ENCODE assay signal across 13 cellular contexts in the genomic region with DNA sequence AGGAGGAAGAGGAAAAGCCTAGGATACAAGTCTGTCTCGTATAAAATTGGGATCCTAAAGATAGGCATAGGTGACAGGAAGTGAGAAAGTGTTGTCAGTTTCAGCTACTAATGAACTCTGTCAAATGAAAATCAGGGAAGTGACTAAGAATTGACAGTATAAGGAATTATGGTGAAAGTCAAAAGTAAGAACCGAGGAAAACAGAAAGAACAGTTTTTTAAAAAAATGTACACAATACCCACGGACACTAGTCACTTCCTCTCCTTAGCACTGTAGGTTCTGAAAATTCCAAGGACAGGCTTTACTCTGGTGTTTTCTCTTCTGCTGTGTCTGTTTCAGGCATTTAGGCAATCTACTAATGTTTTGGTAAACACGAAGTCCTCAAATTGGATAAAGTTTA. TPM values are rescaled to one million over a fixed set of nuclear protein-coding genes. Genes with fewer than 3 reads are reported as not detected.
DNase-seq lines count a peak whose midpoint lies in the region; ATAC-seq and TF ChIP-seq lines count a peak whose summit lies in the region.
"Had no signal": no experiment of that assay in that cellular context is flagged by ENCODE, and none has a peak within 500 bp of the region (broad histone marks: within the 10 kb centered on the region; RNA-seq: fewer than 3 reads in every experiment).

No MANE protein-coding gene starts in this region.

- no peak for ATAC-seq in omental fat pad (ENCODE audit: low FRiP score)

- no peak overlapping the region for H3K9ac ChIP-seq in OCI-LY3 (ENCODE audit: low read length)
- H3K9ac ChIP-seq: neural progenitor cell had no signal

- no peak for TF ChIP-seq EP300 in suprapubic skin (IDR thresholded peaks at IDR 0.05)

- no peaks in the 10 kb centered on the region for H3K9me3 ChIP-seq in OCI-LY3 (ENCODE audit: insufficient read depth, low read length)
- H3K9me3 ChIP-seq in osteoblast (ENCODE audit: low read depth, low read length), result no peaks in the 10 kb centered on the region
- no peaks in the 10 kb centered on the region for H3K9me3 ChIP-seq in suprapubic skin

- H3K4me3 ChIP-seq in OCI-LY3 (ENCODE audit: low read length) (no peak overlapping the region), choroid plexus epithelial cell (ENCODE audit: low read depth, low read length) (no peak overlapping the region), osteoblast (ENCODE audit: insufficient read depth, low read length) (no peak overlapping the region), suprapubic skin (no peak overlapping the region)
- H3K4me3 ChIP-seq: neural progenitor cell had no signal

- H3K4me2 ChIP-seq in OCI-LY3 (ENCODE audit: low read length) (no peak overlapping the region), osteoblast (ENCODE audit: insufficient read depth, low read length) (peak overlapping the region; percentile 55)
- H3K4me2 ChIP-seq: neural progenitor cell had no signal

- TF ChIP-seq CTCF in OCI-LY3 (IDR thresholded peaks at IDR 0.05; ENCODE audit: low read depth, low read length) (no peak), choroid plexus epithelial cell (conservative IDR thresholded peaks at IDR 0.05; ENCODE audit: low read depth, low read length) (no peak), osteoblast (IDR thresholded peaks at IDR 0.05; ENCODE audit: extremely low read depth, low read depth, low read length) (no peak), omental fat pad (IDR thresholded peaks at IDR 0.05) (no peak), suprapubic skin (IDR thresholded peaks at IDR 0.05) (no peak)

- WGBS in suprapubic skin, result 68% methylated on average over 4 of the region's 4 CpGs

- peaks cover 10% of the 10 kb centered on the region for H3K4me1 ChIP-seq in OCI-LY3 (ENCODE audit: low read length)
- H3K4me1 ChIP-seq in osteoblast (ENCODE audit: insufficient read depth, low read length), result peaks cover 13% of the 10 kb centered on the region
- H3K4me1 ChIP-seq in suprapubic skin, result no peaks in the 10 kb centered on the region
- H3K4me1 ChIP-seq: neural progenitor cell had no signal

- H3K36me3 ChIP-seq in OCI-LY3 (replicated peaks; ENCODE audit: low read depth, low read length) (peaks cover 12% of the 10 kb centered on the region), osteoblast (ENCODE audit: insufficient read depth, low read length) (peaks cover 4% of the 10 kb centered on the region), suprapubic skin (peaks cover 11% of the 10 kb centered on the region)

- H2AFZ ChIP-seq in OCI-LY3 (ENCODE audit: low read depth, low read length) (no peak overlapping the region), osteoblast (ENCODE audit: low read length) (peak overlapping the region; percentile 11)
- H2AFZ ChIP-seq: neural progenitor cell had no signal

- H3K79me2 ChIP-seq in OCI-LY3 (ENCODE audit: low read length) (no peaks in the 10 kb centered on the region), osteoblast (ENCODE audit: insufficient read depth, low read length) (peaks cover 7% of the 10 kb centered on the region)

- H3K27me3 ChIP-seq in OCI-LY3 (ENCODE audit: low read depth, low read length), result no peaks in the 10 kb centered on the region
- no peaks in the 10 kb centered on the region for H3K27me3 ChIP-seq in osteoblast (ENCODE audit: insufficient read depth, low read length)
- H3K27me3 ChIP-seq in suprapubic skin, result no peaks in the 10 kb centered on the region
- H3K27me3 ChIP-seq: neural progenitor cell had no signal

- H3K27ac ChIP-seq in OCI-LY3 (ENCODE audit: low read length) (peak overlapping the region; percentile 21; the same call in 1 of the 2 replicates), osteoblast (ENCODE audit: low read depth, low read length) (peak overlapping the region; percentile 34), suprapubic skin (no peak overlapping the region)
- H3K27ac ChIP-seq: neural progenitor cell, WERI-Rb-1 had no signal

- TF ChIP-seq POLR2A in suprapubic skin (IDR thresholded peaks at IDR 0.05), result no peak

- H4K20me1 ChIP-seq in OCI-LY3 (ENCODE audit: insufficient read depth, low read length) (no peaks in the 10 kb centered on the region), osteoblast (ENCODE audit: insufficient read depth, low read length) (no peaks in the 10 kb centered on the region)

- DNase-seq in SIG-M5 treated with dmso at 0.1 percent for 504 hours (lab: John Stamatoyannopoulos, UW; ENCODE audit: unreplicated experiment) (peak; percentile 19), SIG-M5 (lab: John Stamatoyannopoulos, UW) (no peak), choroid plexus epithelial cell (ENCODE audit: low read depth) (peak; percentile 53), osteoblast (ENCODE audit: insufficient read length, low spot score, missing footprints) (no peak), omental fat pad (ENCODE audit: low spot score) (no peak), suprapubic skin (ENCODE audit: low spot score in 2 of 2) (no peak)
- DNase-seq in stimulated activated CD4-positive, alpha-beta T cell treated with anti-CD3 and anti-CD28 coated beads, Interleukin-2, amount 100 ng/mL, for 48 hours, result no peak
- DNase-seq: activated gamma-delta T cell, islet precursor cell, NCI-H1092 treated with DMSO at 0.1 percent for 48 hours, WERI-Rb-1 had no signal

RNA-seq across cellular contexts. Expression of a gene that starts 42.3 kb away (rescaled TPM):
- total RNA-seq in osteoblast, result 43.8 and 43.9 TPM in 2 replicates
- total RNA-seq in omental fat pad, result 10 to 100 TPM; 29.4 to 34.2 (median 31.5) TPM
- total RNA-seq in suprapubic skin, result 10 to 100 TPM; 29.9 to 40.6 (median 31.5) TPM

Comparison
In these comparisons a context has a peak if more than half of its experiments do, and no peak if none do; other contexts are left out.
1. DNase-seq: peak in SIG-M5 treated with dmso at 0.1 percent for 504 hours (single experiment) and choroid plexus epithelial cell (single experiment); none in SIG-M5 (single experiment), osteoblast (single experiment), stimulated activated CD4-positive, alpha-beta T cell treated with anti-CD3 and anti-CD28 coated beads, Interleukin-2, amount 100 ng/mL, for 48 hours (0 of 2), omental fat pad (single experiment) and suprapubic skin (0 of 2).